23 cellular contexts compared by ENCODE assay signal in the genomic region with DNA sequence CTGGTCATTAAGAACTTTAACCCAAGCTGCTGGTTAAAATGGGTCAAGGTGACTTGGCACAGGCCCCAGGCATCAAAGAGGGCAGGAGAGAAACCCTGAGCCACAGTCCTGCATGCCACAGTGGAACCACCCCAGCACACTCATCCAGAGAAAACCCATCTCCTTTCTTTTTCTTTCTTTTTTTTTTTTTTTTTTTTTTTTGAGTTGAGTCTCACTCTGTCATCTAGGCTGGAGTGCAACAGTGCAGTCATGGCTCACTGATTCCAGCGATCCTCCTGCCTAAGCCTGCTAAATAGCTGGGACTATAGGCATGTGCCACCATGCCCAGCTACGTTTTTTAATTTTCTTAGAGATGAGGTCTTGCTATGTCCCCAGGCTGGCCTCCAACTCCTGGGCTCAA.
"Had no signal": no experiment of that assay in that cellular context is flagged by ENCODE, and none has a peak within 500 bp of the region (broad histone marks: within the 10 kb centered on the region; RNA-seq: fewer than 3 reads in every experiment).

No MANE protein-coding gene starts in this region.

- H3K4me3 ChIP-seq: body of pancreas, esophagus muscularis mucosa, hepatocyte, right atrium auricular region, skin epidermis, upper lobe of left lung had no signal

- H3K4me2 ChIP-seq: hepatocyte had no signal

- H3K36me3 ChIP-seq: esophagus muscularis mucosa, right atrium auricular region, upper lobe of left lung had no signal

- H3K4me1 Mint-ChIP-seq: activated B cell treated with CpG ODN at 0.5 μM for 24 hours had no signal

- H3K27ac ChIP-seq: body of pancreas, esophagus muscularis mucosa, hepatocyte, right atrium auricular region, skin epidermis, upper lobe of left lung had no signal

- ATAC-seq: body of pancreas, T-helper 17 cell had no signal

- H3K9me3 Mint-ChIP-seq: activated B cell treated with CpG ODN at 0.5 μM for 24 hours; activated CD4-positive, alpha-beta T cell treated with anti-CD3 and anti-CD28 coated beads, Interleukin-2, amount 10 ng/mL, durations not matched to agents 24 days and 14 days; activated T-helper 2 cell treated with anti-CD3 and anti-CD28 coated beads, Interferon-gamma antibody, Interleukin-2, Interleukin-4, amounts not matched to agents 10 μg/mL and 5 μg/mL and 100 μg/mL, durations not matched to agents 14 hours and 24 hours and 36 hours; nephron progenitor cell; stimulated activated naive CD8-positive, alpha-beta T cell treated with anti-CD3 and anti-CD28 coated beads, Interleukin-15, Interleukin-2, amounts not matched to agents 100 ng/mL and 50 ng/mL, for 24 hours had no signal

- H3K4me3 Mint-ChIP-seq: activated B cell treated with CpG ODN at 0.5 μM for 24 hours; activated CD4-positive, alpha-beta T cell treated with anti-CD3 and anti-CD28 coated beads, Interleukin-2, amount 10 ng/mL, durations not matched to agents 24 days and 14 days; nephron progenitor cell; stimulated activated naive CD8-positive, alpha-beta T cell treated with anti-CD3 and anti-CD28 coated beads, Interleukin-15, Interleukin-2, amounts not matched to agents 100 ng/mL and 50 ng/mL, for 24 hours; T-helper 17 cell had no signal

- H2AFZ ChIP-seq: hepatocyte had no signal

- DNase-seq: activated B cell treated with CpG ODN at 0.5 μM for 24 hours; activated CD4-positive, alpha-beta T cell treated with anti-CD3 and anti-CD28 coated beads, Interleukin-2, amount 10 ng/mL, durations not matched to agents 24 days and 14 days; activated naive CD4-positive, alpha-beta T cell treated with anti-CD3 and anti-CD28 coated beads, Interleukin-2, amount 50 U/mL, for 16 hours; amygdala; body of pancreas; caudate nucleus; islet precursor cell; nephron progenitor cell; occipital lobe; stimulated activated CD4-positive, alpha-beta T cell treated with anti-CD3 and anti-CD28 coated beads, Interleukin-15, amount 100 ng/mL, for 24 hours; stimulated activated CD4-positive, alpha-beta T cell treated with anti-CD3 and anti-CD28 coated beads, Interleukin-4, amount 100 ng/mL, for 24 hours; T-helper 17 cell; upper lobe of left lung had no signal

- H3K9me3 ChIP-seq: body of pancreas, esophagus muscularis mucosa, right atrium auricular region, upper lobe of left lung had no signal

- H3K4me1 ChIP-seq: right atrium auricular region had no signal

- FAIRE-seq: colon, endometrium, TTC549 had no signal

- H3K27ac Mint-ChIP-seq: activated B cell treated with CpG ODN at 0.5 μM for 24 hours; activated CD4-positive, alpha-beta T cell treated with anti-CD3 and anti-CD28 coated beads, Interleukin-2, amount 10 ng/mL, durations not matched to agents 24 days and 14 days; activated T-helper 2 cell treated with anti-CD3 and anti-CD28 coated beads, Interferon-gamma antibody, Interleukin-2, Interleukin-4, amounts not matched to agents 10 μg/mL and 5 μg/mL and 100 μg/mL, durations not matched to agents 14 hours and 24 hours and 36 hours; nephron progenitor cell; progenitor cell of endocrine pancreas; stimulated activated naive CD8-positive, alpha-beta T cell treated with anti-CD3 and anti-CD28 coated beads, Interleukin-15, Interleukin-2, amounts not matched to agents 100 ng/mL and 50 ng/mL, for 24 hours; T-helper 17 cell had no signal

- H3K79me2 ChIP-seq: hepatocyte had no signal

- H3K27me3 ChIP-seq: body of pancreas, esophagus muscularis mucosa, hepatocyte, right atrium auricular region, upper lobe of left lung had no signal
